1 cellular context compared by ENCODE assay signal in genomic region chr20:47356526-47357295, GRCh38.
TF ChIP-seq lines count a peak whose summit lies in the region.

TSS of gene ZMYND8 (minus strand) at chr20:47356699. CDS start at chr20:47356670, 29 bp downstream.

TF ChIP-seq in K562, 482 proteins besides CTCF, POLR2A, EP300 and RAD21 (continued from another document and continues in another):
- TF ChIP-seq AFF1 (IDR thresholded peaks at IDR 0.05; ENCODE audit: low read depth in 1 of 2, partially characterized antibody in 2 of 2) (peak; percentile 55 to 82), SMAD4 (CRISPR knock-in tag; conservative IDR thresholded peaks at IDR 0.05) (peak; percentile 30), RNF219 (CRISPR knock-in tag; IDR thresholded peaks at IDR 0.05) (0 out of 2 replicates have a peak, but pooled peaks have one; percentile 14), NR4A1 (CRISPR knock-in tag; IDR thresholded peaks at IDR 0.05) (no peak), NR4A1 (tag; IDR thresholded peaks at IDR 0.05) (peak; percentile 84), ZBTB49 (CRISPR knock-in tag; IDR thresholded peaks at IDR 0.05; ENCODE audit: borderline replicate concordance) (no peak), ZNF551 (CRISPR knock-in tag; IDR thresholded peaks at IDR 0.05) (no peak), NUFIP1 (IDR thresholded peaks at IDR 0.05; ENCODE audit: partially characterized antibody) (no peak), DPF2 (IDR thresholded peaks at IDR 0.05) (no peak; the same call in 1 of the 2 replicates), MXI1 (IDR thresholded peaks at IDR 0.05; ENCODE audit: low read depth, low read length) (0 out of 2 replicates have a peak, but pooled peaks have one; percentile 13), PCBP1 (IDR thresholded peaks at IDR 0.05; ENCODE audit: low read depth, low read length, poor library complexity, severe bottlenecking) (peak; percentile 14), PCBP2 (IDR thresholded peaks at IDR 0.05; ENCODE audit: low read depth, low read length, poor library complexity, severe bottlenecking) (no peak), ZNF785 (CRISPR knock-in tag; IDR thresholded peaks at IDR 0.05) (no peak), CBX2 (IDR thresholded peaks at IDR 0.05; ENCODE audit: insufficient read depth, low read length, poor library complexity, severe bottlenecking) (no peak), JUND (IDR thresholded peaks at IDR 0.05; ENCODE audit: borderline replicate concordance, low read depth, low read length) (peak; percentile 57), JUND (tag; IDR thresholded peaks at IDR 0.05; ENCODE audit: borderline replicate concordance, low read depth, low read length) (peak; percentile 48; the same call in 1 of the 3 replicates), ELF1 (tag; IDR thresholded peaks at IDR 0.05) (peak; percentile 45), CCAR2 (IDR thresholded peaks at IDR 0.05; ENCODE audit: low read depth, low read length) (no peak), ZNF395 (CRISPR knock-in tag; IDR thresholded peaks at IDR 0.05) (no peak), FOXA1 (IDR thresholded peaks at IDR 0.05; ENCODE audit: borderline replicate concordance) (no peak), PREB (CRISPR knock-in tag; IDR thresholded peaks at IDR 0.05) (no peak), SRSF3 (IDR thresholded peaks at IDR 0.05; ENCODE audit: insufficient read depth, low read length) (0 out of 2 replicates have a peak, but pooled peaks have one; percentile 88), TEAD1 (CRISPR knock-in tag; IDR thresholded peaks at IDR 0.05) (peak in 1 of 2 experiments; percentile 27; a peak in 1 of 4 replicates), DEAF1 (CRISPR knock-in tag; IDR thresholded peaks at IDR 0.05) (no peak), YY1 (IDR thresholded peaks at IDR 0.05; ENCODE audit: borderline replicate concordance in 1 of 3, control insufficient read depth in 1 of 3, extremely low read depth in 1 of 3, insufficient read depth in 3 of 3, insufficient read length in 1 of 3, insufficient replicate concordance in 2 of 3, low read depth in 1 of 3, low read length in 2 of 3) (peak in 2 of 3 experiments; percentile 69 to 87), ZNF766 (CRISPR knock-in tag; conservative IDR thresholded peaks at IDR 0.05) (no peak), CUX1 (CRISPR knock-in tag; IDR thresholded peaks at IDR 0.05) (peak; percentile 61), PBX2 (CRISPR knock-in tag; IDR thresholded peaks at IDR 0.05; ENCODE audit: low read depth) (no peak), PBX2 (tag; conservative IDR thresholded peaks at IDR 0.05; ENCODE audit: low read depth) (peak; percentile 30), ZNF57 (CRISPR knock-in tag; IDR thresholded peaks at IDR 0.05) (no peak), HES1 (IDR thresholded peaks at IDR 0.05; ENCODE audit: low read depth) (no peak), ELF4 (CRISPR knock-in tag; IDR thresholded peaks at IDR 0.05) (peak; percentile 14; the same call in 1 of the 2 replicates), SOX6 (IDR thresholded peaks at IDR 0.05) (0 out of 2 replicates have a peak, but pooled peaks have one; percentile 8), BACH1 (tag; IDR thresholded peaks at IDR 0.05) (no peak; the same call in 1 of the 2 replicates), PML (IDR thresholded peaks at IDR 0.05; ENCODE audit: low read length) (peak; percentile 71), CEBPG (CRISPR knock-in tag; IDR thresholded peaks at IDR 0.05) (no peak; the same call in 1 of the 2 replicates), CEBPG (tag; conservative IDR thresholded peaks at IDR 0.05 in 1 of 2, IDR thresholded peaks at IDR 0.05 in 1 of 2) (no peak)
